In the genomic region with DNA sequence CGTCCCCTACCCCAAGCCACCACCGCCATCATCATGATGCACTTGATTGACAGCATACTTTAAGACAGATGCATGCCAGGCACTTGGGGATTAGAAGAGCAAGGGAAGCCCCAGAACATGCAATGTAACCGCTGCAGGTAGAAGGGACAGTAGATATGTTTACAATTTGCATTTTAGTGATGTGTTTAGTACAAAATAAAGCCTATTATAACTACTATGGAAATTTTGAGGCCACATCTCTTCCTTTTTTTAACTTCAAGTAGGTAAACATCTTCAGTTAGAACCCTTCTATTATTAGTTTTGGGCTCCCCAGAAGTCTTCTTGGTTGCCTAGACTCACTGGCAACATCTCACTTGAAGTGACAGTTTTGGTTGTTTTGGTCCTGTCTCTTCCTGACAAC, we compare ENCODE assay signal across 17 cellular contexts. TPM values are rescaled to one million over a fixed set of nuclear protein-coding genes. Genes with fewer than 3 reads are reported as not detected.
A peak's percentile ranks its signal among the peaks of the same experiment; 100 is the strongest.
DNase-seq lines count a peak whose midpoint lies in the region; ATAC-seq and TF ChIP-seq lines count a peak whose summit lies in the region.
"Had no signal": no experiment of that assay in that cellular context is flagged by ENCODE, and none has a peak within 500 bp of the region (broad histone marks: within the 10 kb centered on the region; RNA-seq: fewer than 3 reads in every experiment).

No MANE protein-coding gene starts in this region.

- H3K4me2 ChIP-seq in DOHH2 (ENCODE audit: low read length) = peak overlapping the region; percentile 55
- no peak overlapping the region for H3K4me2 ChIP-seq in PC-9

- CTCF ChIA-PET in PC-9 (lab: Charles Lee) = no interaction called here

- POLR2A ChIA-PET in PC-9 (lab: Charles Lee; ENCODE audit: unreplicated experiment) = no interaction called here

- no peaks in the 10 kb centered on the region; the same call in 1 of the 2 replicates for H3K9me3 ChIP-seq in DOHH2 (ENCODE audit: control insufficient read depth, insufficient read depth, low read length)
- H3K9me3 ChIP-seq in PC-9 (ENCODE audit: insufficient read depth, low read depth) = no peaks in the 10 kb centered on the region
- H3K9me3 ChIP-seq: testis had no signal

- H3K9me2 ChIP-seq in DOHH2 (replicated peaks; ENCODE audit: control insufficient read depth, low read length) = no peaks in the 10 kb centered on the region
- H3K9me2 ChIP-seq in PC-9 (ENCODE audit: insufficient read depth) = no peaks in the 10 kb centered on the region

- peak overlapping the region; percentile 27 to 83 (median 75) for H3K4me3 Mint-ChIP-seq in IgD-negative memory B cell
- H3K4me3 Mint-ChIP-seq in T-helper 2 cell treated with Interferon-gamma antibody and Interleukin-4, amounts not matched to agents 5 μg/mL and 100 μg/mL, for 36 hours = no peak overlapping the region
- H3K4me3 Mint-ChIP-seq: activated T-helper 17 cell treated with anti-CD3 and anti-CD28 coated beads, Interleukin-2, amount 50 U/mL, for 72 hours had no signal

- no peaks in the 10 kb centered on the region for H3K79me2 ChIP-seq in DOHH2 (ENCODE audit: control insufficient read depth, low read length)
- no peaks in the 10 kb centered on the region for H3K79me2 ChIP-seq in PC-9 (ENCODE audit: low read depth)

- DNase-seq in NCI-H510A (lab: John Stamatoyannopoulos, UW) (no peak), PC-9 (no peak)
- DNase-seq in activated CD4-positive, alpha-beta T cell treated with anti-CD3 and anti-CD28 coated beads, Interleukin-2, amount 50 U/mL, for 4 hours = no peak
- DNase-seq in T-helper 2 cell treated with Interferon-gamma antibody and Interleukin-4, amounts not matched to agents 5 μg/mL and 100 μg/mL, for 36 hours (ENCODE audit: low spot score) = no peak
- DNase-seq: activated CD4-positive, alpha-beta T cell treated with anti-CD3 and anti-CD28 coated beads, Interleukin-2, amount 50 U/mL, for 1 hour; cortex of kidney; IMR-90; NCI-H1105 treated with DMSO at 0.1 percent for 48 hours; NCI-H524 treated with DMSO at 0.1 percent for 48 hours; nucleus accumbens; testis had no signal

- H4K20me1 ChIP-seq in DOHH2 (ENCODE audit: control insufficient read depth, insufficient read depth, low read depth, low read length) (no peaks in the 10 kb centered on the region), PC-9 (ENCODE audit: insufficient read depth) (no peaks in the 10 kb centered on the region)

- peaks cover 42% of the 10 kb centered on the region for H3K27me3 Mint-ChIP-seq in IgD-negative memory B cell
- peaks cover 67% of the 10 kb centered on the region for H3K27me3 Mint-ChIP-seq in T-helper 2 cell treated with Interferon-gamma antibody and Interleukin-4, amounts not matched to agents 5 μg/mL and 100 μg/mL, for 36 hours (ENCODE audit: low read depth)

- no TSS peak for BruUV-seq in PC-9 (replicated peaks; lab: Mats Ljungman, UMichigan)

- peak overlapping the region in 2 of 3 donors; percentile 1 to 59 for H3K27ac Mint-ChIP-seq in IgD-negative memory B cell
- H3K27ac Mint-ChIP-seq in T-helper 2 cell treated with Interferon-gamma antibody and Interleukin-4, amounts not matched to agents 5 μg/mL and 100 μg/mL, for 36 hours = no peak overlapping the region
- H3K27ac Mint-ChIP-seq: activated T-helper 17 cell treated with anti-CD3 and anti-CD28 coated beads, Interleukin-2, amount 50 U/mL, for 72 hours had no signal

- peaks cover 21% of the 10 kb centered on the region for H3K4me1 ChIP-seq in DOHH2 (ENCODE audit: control insufficient read depth, low read length)
- 0 out of 2 replicates have a peak, but pooled peaks cover 2% of the 10 kb centered on the region for H3K4me1 ChIP-seq in PC-9 (replicated peaks; ENCODE audit: insufficient read depth)
- H3K4me1 ChIP-seq: testis had no signal

- no peak overlapping the region for H2AFZ ChIP-seq in PC-9

- no peaks in the 10 kb centered on the region for H3K36me3 ChIP-seq in DOHH2 (ENCODE audit: control insufficient read depth, low read length)
- no peaks in the 10 kb centered on the region for H3K36me3 ChIP-seq in PC-9 (ENCODE audit: low read depth)
- H3K36me3 ChIP-seq: esophagus muscularis mucosa had no signal

- H3K9me3 Mint-ChIP-seq in IgD-negative memory B cell = peaks cover 5 to 6% (median 6%) of the 10 kb centered on the region in 3 donors
- H3K9me3 Mint-ChIP-seq in T-helper 2 cell treated with Interferon-gamma antibody and Interleukin-4, amounts not matched to agents 5 μg/mL and 100 μg/mL, for 36 hours = no peaks in the 10 kb centered on the region

- H3K4me3 ChIP-seq in DOHH2 (ENCODE audit: low read length) (peak overlapping the region; percentile 10; the same call in 1 of the 2 replicates), PC-9 (no peak overlapping the region)

- H3K4me1 Mint-ChIP-seq in IgD-negative memory B cell = peaks cover 13 to 29% (median 24%) of the 10 kb centered on the region in 3 donors
- H3K4me1 Mint-ChIP-seq in T-helper 2 cell treated with Interferon-gamma antibody and Interleukin-4, amounts not matched to agents 5 μg/mL and 100 μg/mL, for 36 hours (ENCODE audit: low read depth) = no peaks in the 10 kb centered on the region
- H3K4me1 Mint-ChIP-seq: activated T-helper 17 cell treated with anti-CD3 and anti-CD28 coated beads, Interleukin-2, amount 50 U/mL, for 72 hours had no signal

- H3K27me3 ChIP-seq in DOHH2 (ENCODE audit: control insufficient read depth, low read length) (peaks cover 51% of the 10 kb centered on the region), PC-9 (ENCODE audit: insufficient read depth, low read depth) (no peaks in the 10 kb centered on the region)
- H3K27me3 ChIP-seq: testis had no signal

- H3F3A ChIP-seq in DOHH2 (ENCODE audit: control insufficient read depth, insufficient read depth) = no peaks in the 10 kb centered on the region
- H3F3A ChIP-seq in PC-9 (ENCODE audit: insufficient read depth, low read depth) = no peaks in the 10 kb centered on the region

- H3K27ac ChIP-seq in DOHH2 (ENCODE audit: low read depth, low read length) (peak overlapping the region; percentile 12; the same call in 1 of the 2 replicates), PC-9 (no peak overlapping the region)
- H3K27ac ChIP-seq: esophagus muscularis mucosa, testis had no signal

- peaks cover 4% of the 10 kb centered on the region for H3K36me3 Mint-ChIP-seq in IgD-negative memory B cell
- no peaks in the 10 kb centered on the region for H3K36me3 Mint-ChIP-seq in T-helper 2 cell treated with Interferon-gamma antibody and Interleukin-4, amounts not matched to agents 5 μg/mL and 100 μg/mL, for 36 hours (ENCODE audit: low read depth)

- intact Hi-C loops in PC-9 (cut with micrococcal nuclease; ENCODE audit: unreplicated experiment) = no loop called here

- ATAC-seq in GM19351 (IDR thresholded peaks at IDR 0.05; ENCODE audit: unreplicated experiment) (peak; percentile 83), HG02610 (IDR thresholded peaks at IDR 0.05; ENCODE audit: unreplicated experiment) (peak; percentile 80)
- ATAC-seq: activated T-helper 17 cell treated with anti-CD3 and anti-CD28 coated beads, Interleukin-2, amount 50 U/mL, for 72 hours had no signal

- TF ChIP-seq CTCF in DOHH2 (IDR thresholded peaks at IDR 0.05; ENCODE audit: low read depth, low read length, poor library complexity, severe bottlenecking) = no peak
- no peak for TF ChIP-seq CTCF in PC-9 (conservative IDR thresholded peaks at IDR 0.05)

RNA-seq across cellular contexts. Expression of gene CR1L, which starts 25.3 kb away (rescaled TPM):
- polyA plus RNA-seq in IgD-negative memory B cell = not detected
- total RNA-seq in PC-9 (2021) = not detected in 2 replicates
- total RNA-seq: esophagus muscularis mucosa, IMR-90, testis had no signal
- polyA plus RNA-seq: IMR-90 had no signal
